ENCODE assay signal across 8 cellular contexts in genomic region chr1:184387871-184388670, GRCh38. TPM values are rescaled to one million over a fixed set of nuclear protein-coding genes. Genes with fewer than 3 reads are reported as not detected.
DNase-seq lines count a peak whose midpoint lies in the region; ATAC-seq lines count a peak whose summit lies in the region.

No MANE protein-coding gene starts in this region.

- H3K4me1 ChIP-seq in trophoblast cell (ENCODE audit: control insufficient read depth in 1 of 2, insufficient read depth in 2 of 2, low read length in 2 of 2), result peaks cover 8 to 11% of the 10 kb centered on the region in 2 experiments

- no peak overlapping the region for H2BK12ac ChIP-seq in trophoblast cell (ENCODE audit: low read length)

- no peak overlapping the region for H3K18ac ChIP-seq in trophoblast cell (ENCODE audit: low read length)

- no peaks in the 10 kb centered on the region for H3K9me3 ChIP-seq in trophoblast cell (ENCODE audit: insufficient read depth, low read depth, low read length)

- WGBS in trophoblast cell (ENCODE audit: extremely low coverage, insufficient coverage, insufficient read length), result no CpG with 5 or more reads among the region's 23 CpGs

- peak overlapping the region; percentile 30 for H3K9ac ChIP-seq in trophoblast cell (ENCODE audit: low read length)

- H2AFZ ChIP-seq in trophoblast cell (ENCODE audit: insufficient read depth, low read length, poor library complexity), result no peak overlapping the region

- H3K4me3 ChIP-seq in trophoblast cell (ENCODE audit: low read depth, low read length), result peak overlapping the region; percentile 87

- peak overlapping the region; percentile 24 for H3K14ac ChIP-seq in trophoblast cell (ENCODE audit: low read length)

- H3K23ac ChIP-seq in trophoblast cell (ENCODE audit: low read length), result no peak overlapping the region

- H3K4me2 ChIP-seq in trophoblast cell (ENCODE audit: low read length), result peak overlapping the region; percentile 93

- peak overlapping the region; percentile 43 for H4K8ac ChIP-seq in trophoblast cell (ENCODE audit: low read depth, low read length)

- ATAC-seq in left ventricle myocardium superior (peak; percentile 40), HG03097 (IDR thresholded peaks at IDR 0.05; ENCODE audit: low FRiP score, unreplicated experiment) (no peak), GM21423 (IDR thresholded peaks at IDR 0.05; ENCODE audit: unreplicated experiment) (no peak)

- peak; percentile 59 for DNase-seq in NCI-H748 (lab: John Stamatoyannopoulos, UW; ENCODE audit: unreplicated experiment)
- DNase-seq in NCI-H748 treated with DMSO at 0.1 percent for 48 hours (lab: John Stamatoyannopoulos, UW), result no peak
- peak; percentile 49 for DNase-seq in NCI-H345 (lab: John Stamatoyannopoulos, UW)
- peak in 31 of 56 donors; percentile 2 to 70 (median 33) for DNase-seq in amygdala (lab: John Stamatoyannopoulos, UW)
- peak; percentile 71 for DNase-seq in left ventricle myocardium superior
- peak; percentile 33 to 66 for DNase-seq in trophoblast cell

- H3K27ac ChIP-seq in trophoblast cell (ENCODE audit: low read depth, low read length), result peak overlapping the region; percentile 63

- no peak overlapping the region for H4K12ac ChIP-seq in trophoblast cell (ENCODE audit: low read depth, low read length)

- H3K79me2 ChIP-seq in trophoblast cell (ENCODE audit: control insufficient read depth, insufficient read depth, low read length, poor library complexity), result peaks cover 20% of the 10 kb centered on the region

- H3K4ac ChIP-seq in trophoblast cell (ENCODE audit: low read depth, low read length), result peak overlapping the region; percentile 68

- H3K27me3 ChIP-seq in trophoblast cell (ENCODE audit: insufficient read depth, low read length), result no peaks in the 10 kb centered on the region

- no peaks in the 10 kb centered on the region for H3K36me3 ChIP-seq in trophoblast cell (ENCODE audit: control insufficient read depth in 1 of 2, insufficient read depth in 2 of 2, low read length in 2 of 2)

- intact Hi-C loops in left ventricle myocardium superior (cut with micrococcal nuclease), result loop anchor here (10.0 kb wide), 1 partner anchor 177 kb away; no protein-coding TSS in a partner anchor

- H2BK120ac ChIP-seq in trophoblast cell (ENCODE audit: insufficient read depth, low read length, poor library complexity), result no peak overlapping the region

- H4K91ac ChIP-seq in trophoblast cell (ENCODE audit: low read depth, low read length), result no peak overlapping the region

- H3K79me1 ChIP-seq in trophoblast cell (ENCODE audit: low read length), result peaks cover 18% of the 10 kb centered on the region

- peak overlapping the region; percentile 18 for H2BK5ac ChIP-seq in trophoblast cell (ENCODE audit: low read depth, low read length, poor library complexity)

- H2AK5ac ChIP-seq in trophoblast cell (ENCODE audit: low read length), result no peak overlapping the region

RNA-seq across cellular contexts. Expression of gene C1orf21, which starts 1.2 kb away (rescaled TPM):
- 45.6 TPM for total RNA-seq in left ventricle myocardium superior
- 141 and 144 TPM in 2 replicates for polyA plus RNA-seq in trophoblast cell (2013)
